Comparison of ENCODE assay signal across 2 cellular contexts in genomic region chr6:34025112-34025807, GRCh38.
TF ChIP-seq lines count a peak whose summit lies in the region.

No MANE protein-coding gene starts in this region.

TF ChIP-seq in HEK293, 187 proteins besides CTCF, POLR2A, EP300 and RAD21:
- TF ChIP-seq ZNF132 (tag by site-specific recombination; IDR thresholded peaks at IDR 0.05; ENCODE audit: borderline replicate concordance) (no peak), ZFP37 (tag by site-specific recombination; IDR thresholded peaks at IDR 0.05) (no peak), ZNF423 (tag by site-specific recombination; IDR thresholded peaks at IDR 0.05) (0 out of 2 replicates have a peak, but pooled peaks have one; percentile 49), ZNF654 (tag by site-specific recombination; IDR thresholded peaks at IDR 0.05; ENCODE audit: low read depth) (no peak), ZIC2 (tag by site-specific recombination; IDR thresholded peaks at IDR 0.05) (peak; percentile 89)

TF ChIP-seq in WTC11, 78 proteins besides CTCF, POLR2A, EP300 and RAD21:
- TF ChIP-seq SMAD3 (CRISPR knock-in tag; IDR thresholded peaks at IDR 0.05; ENCODE audit: borderline replicate concordance) (no peak), ZNF423 (CRISPR knock-in tag; IDR thresholded peaks at IDR 0.05) (peak; percentile 26; the same call in 1 of the 2 replicates)
